Comparison of ENCODE assay signal across 8 cellular contexts in genomic region chr19:3186891-3187661, GRCh38. TPM values are rescaled to one million over a fixed set of nuclear protein-coding genes. Genes with fewer than 3 reads are reported as not detected.
DNase-seq lines count a peak whose midpoint lies in the region; TF ChIP-seq lines count a peak whose summit lies in the region.

No MANE protein-coding gene starts in this region.

- no peak for TF ChIP-seq CTCF in stomach (IDR thresholded peaks at IDR 0.05)

- H3K4me3 ChIP-seq in iPS-20b (ENCODE audit: low read length) (peak overlapping the region; percentile 87), stomach (peak overlapping the region; percentile 71 to 99 (median 92))

- peak overlapping the region; percentile 87 for H3K9ac ChIP-seq in iPS-20b (ENCODE audit: low read depth, low read length)

- H3K4me3 Mint-ChIP-seq in T-helper 2 cell treated with Interferon-gamma antibody and Interleukin-4, amounts not matched to agents 5 μg/mL and 100 μg/mL, for 36 hours, result peak overlapping the region; percentile 93
- peak overlapping the region; percentile 89 for H3K4me3 Mint-ChIP-seq in activated T-helper 2 cell treated with anti-CD3 and anti-CD28 coated beads, Interferon-gamma antibody, Interleukin-2, Interleukin-4, amounts not matched to agents 10 μg/mL and 5 μg/mL and 100 μg/mL, durations not matched to agents 14 hours and 24 hours and 36 hours (ENCODE audit: low read depth)

- TF ChIP-seq EP300 in stomach (IDR thresholded peaks at IDR 0.05), result no peak

- peaks cover 38% of the 10 kb centered on the region for H3K4me1 Mint-ChIP-seq in T-helper 2 cell treated with Interferon-gamma antibody and Interleukin-4, amounts not matched to agents 5 μg/mL and 100 μg/mL, for 36 hours (ENCODE audit: low read depth)
- peaks cover 40% of the 10 kb centered on the region for H3K4me1 Mint-ChIP-seq in activated T-helper 2 cell treated with anti-CD3 and anti-CD28 coated beads, Interferon-gamma antibody, Interleukin-2, Interleukin-4, amounts not matched to agents 10 μg/mL and 5 μg/mL and 100 μg/mL, durations not matched to agents 14 hours and 24 hours and 36 hours (ENCODE audit: low read depth)

- 51 to 60% (median 59%) methylated on average over 20 to 23 of the region's 23 CpGs for WGBS in stomach, 5 donors

- H3K36me3 ChIP-seq in iPS-20b (ENCODE audit: insufficient read depth, low read depth, low read length) (peaks cover 7% of the 10 kb centered on the region; the same call in 1 of the 2 replicates), stomach (peaks cover 0 to 16% (median 7%) of the 10 kb centered on the region in 4 donors)

- no peak for TF ChIP-seq POLR2A in stomach (IDR thresholded peaks at IDR 0.05)

- H3K36me3 Mint-ChIP-seq in T-helper 2 cell treated with Interferon-gamma antibody and Interleukin-4, amounts not matched to agents 5 μg/mL and 100 μg/mL, for 36 hours (ENCODE audit: low read depth), result peaks cover 32% of the 10 kb centered on the region
- peaks cover 36% of the 10 kb centered on the region for H3K36me3 Mint-ChIP-seq in activated T-helper 2 cell treated with anti-CD3 and anti-CD28 coated beads, Interferon-gamma antibody, Interleukin-2, Interleukin-4, amounts not matched to agents 10 μg/mL and 5 μg/mL and 100 μg/mL, durations not matched to agents 14 hours and 24 hours and 36 hours (ENCODE audit: low read depth)

- peak overlapping the region; percentile 87 for H3K27ac Mint-ChIP-seq in T-helper 2 cell treated with Interferon-gamma antibody and Interleukin-4, amounts not matched to agents 5 μg/mL and 100 μg/mL, for 36 hours
- peak overlapping the region; percentile 61 for H3K27ac Mint-ChIP-seq in activated T-helper 2 cell treated with anti-CD3 and anti-CD28 coated beads, Interferon-gamma antibody, Interleukin-2, Interleukin-4, amounts not matched to agents 10 μg/mL and 5 μg/mL and 100 μg/mL, durations not matched to agents 14 hours and 24 hours and 36 hours

- no peak overlapping the region for H3K27ac ChIP-seq in iPS-20b (ENCODE audit: low read length)
- peak overlapping the region in 1 of 5 donors; percentile 83 for H3K27ac ChIP-seq in stomach

- intact Hi-C loops in activated T-helper 2 cell treated with anti-CD3 and anti-CD28 coated beads, Interferon-gamma antibody, Interleukin-2, Interleukin-4, amounts not matched to agents 10 μg/mL and 5 μg/mL and 100 μg/mL, durations not matched to agents 14 hours and 24 hours and 36 hours (cut with micrococcal nuclease), result loop anchor here (5.0 kb wide), 1 partner anchor 575 kb away; the partner anchor contains the start of genes APBA3 and MRPL54
- intact Hi-C loops in stomach (cut with DNase I; ENCODE audit: low total_unique reads), result no loop called here

- no peaks in the 10 kb centered on the region for H3K9me3 Mint-ChIP-seq in T-helper 2 cell treated with Interferon-gamma antibody and Interleukin-4, amounts not matched to agents 5 μg/mL and 100 μg/mL, for 36 hours
- H3K9me3 Mint-ChIP-seq in activated T-helper 2 cell treated with anti-CD3 and anti-CD28 coated beads, Interferon-gamma antibody, Interleukin-2, Interleukin-4, amounts not matched to agents 10 μg/mL and 5 μg/mL and 100 μg/mL, durations not matched to agents 14 hours and 24 hours and 36 hours, result no peaks in the 10 kb centered on the region

- H3K27me3 Mint-ChIP-seq in T-helper 2 cell treated with Interferon-gamma antibody and Interleukin-4, amounts not matched to agents 5 μg/mL and 100 μg/mL, for 36 hours (ENCODE audit: low read depth), result no peaks in the 10 kb centered on the region
- no peaks in the 10 kb centered on the region for H3K27me3 Mint-ChIP-seq in activated T-helper 2 cell treated with anti-CD3 and anti-CD28 coated beads, Interferon-gamma antibody, Interleukin-2, Interleukin-4, amounts not matched to agents 10 μg/mL and 5 μg/mL and 100 μg/mL, durations not matched to agents 14 hours and 24 hours and 36 hours (ENCODE audit: low read depth)

- DNase-seq in T-helper 2 cell treated with Interferon-gamma antibody and Interleukin-4, amounts not matched to agents 5 μg/mL and 100 μg/mL, for 36 hours (ENCODE audit: low spot score), result no peak
- no peak for DNase-seq in T-helper 2 cell
- DNase-seq in activated T-helper 2 cell treated with anti-CD3 and anti-CD28 coated beads, Interferon-gamma antibody, Interleukin-2, Interleukin-4, amounts not matched to agents 10 μg/mL and 5 μg/mL and 100 μg/mL, durations not matched to agents 14 hours and 24 hours and 36 hours (ENCODE audit: low spot score), result no peak
- no peak for DNase-seq in stomach
- no peak for DNase-seq in stimulated activated CD4-positive, alpha-beta T cell treated with anti-CD3 and anti-CD28 coated beads, Interleukin-2, amount 100 ng/mL, for 24 hours
- no peak for DNase-seq in NCI-H2029 treated with DMSO at 0.1 percent for 48 hours (lab: John Stamatoyannopoulos, UW)
- DNase-seq in DMS 273 treated with DMSO at 0.1 percent for 48 hours (lab: John Stamatoyannopoulos, UW), result no peak

- H3K27me3 ChIP-seq in iPS-20b (ENCODE audit: insufficient read depth, low read length) (no peaks in the 10 kb centered on the region), stomach (no peaks in the 10 kb centered on the region)

- H3K9me3 ChIP-seq in iPS-20b (ENCODE audit: insufficient read depth, low read depth, low read length), result no peaks in the 10 kb centered on the region
- no peaks in the 10 kb centered on the region for H3K9me3 ChIP-seq in stomach

- peaks cover 5% of the 10 kb centered on the region; the same call in 1 of the 2 replicates for H3K4me1 ChIP-seq in iPS-20b (ENCODE audit: insufficient read depth, low read length)
- H3K4me1 ChIP-seq in stomach, result peaks cover 28 to 68% (median 51%) of the 10 kb centered on the region in 4 donors

RNA-seq across cellular contexts. Expression of gene NCLN, which starts 1.3 kb away (rescaled TPM):
- 86.3 and 88.1 TPM in 2 replicates for total RNA-seq in activated T-helper 2 cell treated with anti-CD3 and anti-CD28 coated beads, Interferon-gamma antibody, Interleukin-2, Interleukin-4, amounts not matched to agents 10 μg/mL and 5 μg/mL and 100 μg/mL, durations not matched to agents 14 hours and 24 hours and 36 hours
- total RNA-seq in stomach, result 100 to 1,000 TPM in 2 of 5 donors, 10 to 100 TPM in 3; 16.7 to 381 (median 93.6) TPM
- polyA plus RNA-seq in stomach, result 10 to 100 TPM; 42.3 to 45.8 (median 44.6) TPM

RNA-seq across cellular contexts. Expression of gene S1PR4, which starts 8.5 kb away (rescaled TPM):
- total RNA-seq in activated T-helper 2 cell treated with anti-CD3 and anti-CD28 coated beads, Interferon-gamma antibody, Interleukin-2, Interleukin-4, amounts not matched to agents 10 μg/mL and 5 μg/mL and 100 μg/mL, durations not matched to agents 14 hours and 24 hours and 36 hours, result 48.5 and 48.9 TPM in 2 replicates
- 10 to 100 TPM in 2 of 5 donors, 1 to 10 TPM in 1, not detected in 2; 4.6 to 22.2 (median 11.6) TPM for total RNA-seq in stomach
- 1 to 10 TPM; 1.3 to 2.3 (median 2.2) TPM for polyA plus RNA-seq in stomach

RNA-seq across cellular contexts. Expression of gene CELF5, which starts 37.4 kb away (rescaled TPM):
- 0.16 and 0.18 TPM in 2 replicates for total RNA-seq in activated T-helper 2 cell treated with anti-CD3 and anti-CD28 coated beads, Interferon-gamma antibody, Interleukin-2, Interleukin-4, amounts not matched to agents 10 μg/mL and 5 μg/mL and 100 μg/mL, durations not matched to agents 14 hours and 24 hours and 36 hours
- under 1 TPM in 1 of 5 donors, not detected in 4; 0.18 TPM for total RNA-seq in stomach
- polyA plus RNA-seq in stomach, result under 1 TPM in 1 of 3 donors, not detected in 2; 0.18 TPM

RNA-seq across cellular contexts. Expression of gene GNA15, which starts 51.2 kb away (rescaled TPM):
- total RNA-seq in activated T-helper 2 cell treated with anti-CD3 and anti-CD28 coated beads, Interferon-gamma antibody, Interleukin-2, Interleukin-4, amounts not matched to agents 10 μg/mL and 5 μg/mL and 100 μg/mL, durations not matched to agents 14 hours and 24 hours and 36 hours, result 174 and 176 TPM in 2 replicates
- total RNA-seq in stomach, result 1 to 10 TPM in 2 of 5 donors, under 1 TPM in 1, not detected in 2; 0.45 to 4.8 (median 4.5) TPM
- 10 to 100 TPM in 1 of 3 donors, 1 to 10 TPM in 2; 4.9 to 15.1 (median 7.8) TPM for polyA plus RNA-seq in stomach
